ENCODE assay signal across 1 cellular context in the genomic region with DNA sequence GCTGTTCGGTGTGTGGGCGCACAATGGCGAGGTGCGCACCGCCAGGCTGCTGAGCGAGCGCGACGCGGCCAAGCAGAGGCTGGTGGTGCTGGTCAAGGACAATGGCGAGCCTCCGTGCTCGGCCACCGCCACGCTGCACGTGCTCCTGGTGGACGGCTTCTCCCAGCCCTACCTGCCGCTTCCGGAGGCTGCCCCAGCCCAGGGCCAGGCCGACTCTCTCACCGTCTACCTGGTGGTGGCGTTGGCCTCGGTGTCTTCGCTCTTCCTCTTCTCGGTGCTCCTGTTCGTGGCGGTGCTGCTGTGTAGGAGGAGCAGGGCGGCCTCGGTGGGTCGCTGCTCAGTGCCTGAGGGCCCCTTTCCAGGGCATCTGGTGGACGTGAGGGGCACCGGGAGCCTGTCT. TPM values are rescaled to one million over a fixed set of nuclear protein-coding genes. Genes with fewer than 3 reads are reported as not detected.
"Had no signal": no experiment of that assay in that cellular context is flagged by ENCODE, and none has a peak within 500 bp of the region (broad histone marks: within the 10 kb centered on the region; RNA-seq: fewer than 3 reads in every experiment).

No MANE protein-coding gene starts in this region.

RNA-seq across cellular contexts. Expression of gene PCDHB8, which starts 2.3 kb away (rescaled TPM):
- polyA plus RNA-seq: stomach had no signal
